Comparison of ENCODE assay signal across 10 cellular contexts in genomic region chr20:34538671-34539123, GRCh38. TPM values are rescaled to one million over a fixed set of nuclear protein-coding genes. Genes with fewer than 3 reads are reported as not detected.
A peak's percentile ranks its signal among the peaks of the same experiment; 100 is the strongest.
DNase-seq lines count a peak whose midpoint lies in the region; TF ChIP-seq lines count a peak whose summit lies in the region.
"Had no signal": no experiment of that assay in that cellular context is flagged by ENCODE, and none has a peak within 500 bp of the region (broad histone marks: within the 10 kb centered on the region; RNA-seq: fewer than 3 reads in every experiment).

No MANE protein-coding gene starts in this region.

- H3K36me3 Mint-ChIP-seq in activated CD4-positive, alpha-beta memory T cell treated with anti-CD3 and anti-CD28 coated beads, Interleukin-2, amount 10 ng/mL, durations not matched to agents 7 days and 5 days (ENCODE audit: low read depth) = peaks cover 59% of the 10 kb centered on the region
- peaks cover 54% of the 10 kb centered on the region for H3K36me3 Mint-ChIP-seq in nephron progenitor cell (ENCODE audit: low read depth)

- POLR2A ChIA-PET in activated CD4-positive, alpha-beta memory T cell treated with anti-CD3 and anti-CD28 coated beads, Interleukin-2, amount 10 ng/mL, durations not matched to agents 7 days and 5 days (lab: Charles Lee) = interaction anchor here (1.0 kb wide), 1 partner anchor 226 kb away, joined by 3 read pairs; no protein-coding TSS in a partner anchor

- no peak overlapping the region for H3K27ac Mint-ChIP-seq in activated CD4-positive, alpha-beta memory T cell treated with anti-CD3 and anti-CD28 coated beads, Interleukin-2, amount 10 ng/mL, durations not matched to agents 7 days and 5 days
- no peak overlapping the region for H3K27ac Mint-ChIP-seq in nephron progenitor cell
- H3K27ac Mint-ChIP-seq: activated naive CD4-positive, alpha-beta T cell treated with anti-CD3 and anti-CD28 coated beads, Interleukin-2, amount 50 U/mL, for 24 hours had no signal

- no peaks in the 10 kb centered on the region for H3K27me3 Mint-ChIP-seq in activated CD4-positive, alpha-beta memory T cell treated with anti-CD3 and anti-CD28 coated beads, Interleukin-2, amount 10 ng/mL, durations not matched to agents 7 days and 5 days
- peaks cover under 1% of the 10 kb centered on the region for H3K27me3 Mint-ChIP-seq in nephron progenitor cell (ENCODE audit: low read depth, poor library complexity)
- H3K27me3 Mint-ChIP-seq: activated naive CD4-positive, alpha-beta T cell treated with anti-CD3 and anti-CD28 coated beads, Interleukin-2, amount 50 U/mL, for 24 hours had no signal

- DNase-seq in NCI-H146 (lab: John Stamatoyannopoulos, UW) (peak; percentile 43), NCI-H146 treated with DMSO at 0.1 percent for 48 hours (lab: John Stamatoyannopoulos, UW; ENCODE audit: unreplicated experiment) (no peak), NCI-H226 (peak; percentile 32), epithelial cell of proximal tubule (ENCODE audit: low read depth) (no peak), nephron progenitor cell (peak; percentile 59), amniotic stem cell (lab: John Stamatoyannopoulos, UW) (no peak), occipital lobe (lab: John Stamatoyannopoulos, UW) (no peak)
- peak; percentile 61 for DNase-seq in activated CD4-positive, alpha-beta memory T cell treated with anti-CD3 and anti-CD28 coated beads, Interleukin-2, amount 10 ng/mL, durations not matched to agents 7 days and 5 days

- CTCF ChIA-PET in activated CD4-positive, alpha-beta memory T cell treated with anti-CD3 and anti-CD28 coated beads, Interleukin-2, amount 10 ng/mL, durations not matched to agents 7 days and 5 days (lab: Charles Lee) = interaction anchor here (0.6 to 5.5 kb wide), 15 partner anchors 19 to 422 kb away, joined by 3 to 43 read pairs (median 3); no protein-coding TSS in a partner anchor

- H3K4me1 Mint-ChIP-seq in activated CD4-positive, alpha-beta memory T cell treated with anti-CD3 and anti-CD28 coated beads, Interleukin-2, amount 10 ng/mL, durations not matched to agents 7 days and 5 days = peaks cover 19% of the 10 kb centered on the region
- peaks cover 6% of the 10 kb centered on the region for H3K4me1 Mint-ChIP-seq in nephron progenitor cell

- H3K4me3 ChIP-seq in epithelial cell of proximal tubule (ENCODE audit: low read depth, low read length) = no peak overlapping the region
- H3K4me3 ChIP-seq: BLaER1 treated with 17β-estradiol and CSF1 and Interleukin-3, amounts not matched to agents 10 nM and 100 nM had no signal

- TF ChIP-seq CTCF in epithelial cell of proximal tubule (conservative IDR thresholded peaks at IDR 0.05; ENCODE audit: low read depth, low read length) (peak; percentile 93), nephron progenitor cell (IDR thresholded peaks at IDR 0.05) (peak; percentile 71)

- no peaks in the 10 kb centered on the region for H3K9me3 Mint-ChIP-seq in activated CD4-positive, alpha-beta memory T cell treated with anti-CD3 and anti-CD28 coated beads, Interleukin-2, amount 10 ng/mL, durations not matched to agents 7 days and 5 days
- no peaks in the 10 kb centered on the region for H3K9me3 Mint-ChIP-seq in nephron progenitor cell
- H3K9me3 Mint-ChIP-seq: activated naive CD4-positive, alpha-beta T cell treated with anti-CD3 and anti-CD28 coated beads, Interleukin-2, amount 50 U/mL, for 24 hours had no signal

- no peak overlapping the region for H3K4me3 Mint-ChIP-seq in activated CD4-positive, alpha-beta memory T cell treated with anti-CD3 and anti-CD28 coated beads, Interleukin-2, amount 10 ng/mL, durations not matched to agents 7 days and 5 days
- H3K4me3 Mint-ChIP-seq in nephron progenitor cell = no peak overlapping the region
- H3K4me3 Mint-ChIP-seq: activated naive CD4-positive, alpha-beta T cell treated with anti-CD3 and anti-CD28 coated beads, Interleukin-2, amount 50 U/mL, for 24 hours had no signal

RNA-seq across cellular contexts. Expression of gene MAP1LC3A, which starts 19.8 kb away (rescaled TPM):
- 10 to 100 TPM in 1 of 2 experiments, 1 to 10 TPM in 1; 8.9 to 10.5 TPM for total RNA-seq in activated CD4-positive, alpha-beta memory T cell treated with anti-CD3 and anti-CD28 coated beads, Interleukin-2, amount 10 ng/mL, durations not matched to agents 7 days and 5 days
- total RNA-seq in epithelial cell of proximal tubule (21.6 and 28.3 TPM in 2 replicates), occipital lobe (30.7 TPM)

RNA-seq across cellular contexts. Expression of gene DYNLRB1, which starts 22.5 kb away (rescaled TPM):
- 100 to 1,000 TPM; 107 to 109 TPM for total RNA-seq in activated CD4-positive, alpha-beta memory T cell treated with anti-CD3 and anti-CD28 coated beads, Interleukin-2, amount 10 ng/mL, durations not matched to agents 7 days and 5 days
- 165 and 193 TPM in 2 replicates for total RNA-seq in epithelial cell of proximal tubule
- 33.5 TPM for total RNA-seq in occipital lobe

Comparison
In these comparisons a context has a peak if more than half of its experiments do, and no peak if none do; other contexts are left out.
1. DNase-seq: peak in NCI-H146 (single experiment), NCI-H226 (single experiment), activated CD4-positive, alpha-beta memory T cell treated with anti-CD3 and anti-CD28 coated beads, Interleukin-2, amount 10 ng/mL, durations not matched to agents 7 days and 5 days (single experiment) and nephron progenitor cell (single experiment); none in NCI-H146 treated with DMSO at 0.1 percent for 48 hours (single experiment), epithelial cell of proximal tubule (single experiment), amniotic stem cell (single experiment) and occipital lobe (single experiment).